ENCODE assay signal across 27 cellular contexts in the genomic region with DNA sequence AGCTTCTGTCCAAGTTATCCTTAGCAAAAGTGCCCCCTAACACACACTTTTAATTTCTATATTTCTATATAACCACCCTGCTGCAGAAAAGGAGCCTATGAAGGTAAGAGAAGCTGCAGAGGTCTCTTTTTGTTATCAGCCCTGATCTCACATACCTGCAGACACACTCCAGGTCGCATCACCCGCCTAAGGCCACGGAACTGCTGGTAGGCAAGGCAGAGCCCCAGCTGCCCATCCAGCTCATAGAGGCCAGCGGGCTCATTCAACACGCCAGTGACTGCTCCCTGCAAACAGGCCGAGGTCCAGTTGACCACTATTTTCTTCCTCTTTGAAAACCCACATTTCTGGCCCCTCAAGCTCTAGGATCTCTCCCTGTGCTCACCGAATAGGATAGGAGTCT. TPM values are rescaled to one million over a fixed set of nuclear protein-coding genes. Genes with fewer than 3 reads are reported as not detected.
"Had no signal": no experiment of that assay in that cellular context is flagged by ENCODE, and none has a peak within 500 bp of the region (broad histone marks: within the 10 kb centered on the region; RNA-seq: fewer than 3 reads in every experiment).

No MANE protein-coding gene starts in this region.

- H3K27ac ChIP-seq: SJCRH30, SK-N-MC had no signal

- H3K27ac Mint-ChIP-seq: activated CD4-positive, alpha-beta memory T cell treated with anti-CD3 and anti-CD28 coated beads for 36 hours; activated CD4-positive, alpha-beta T cell treated with anti-CD3 and anti-CD28 coated beads, Interleukin-2, amount 10 ng/mL, durations not matched to agents 7 days and 5 days; activated naive CD4-positive, alpha-beta T cell treated with anti-CD3 and anti-CD28 coated beads for 36 hours; T-helper 2 cell treated with Interferon-gamma antibody and Interleukin-4, amounts not matched to agents 5 μg/mL and 100 μg/mL, for 36 hours had no signal

- H3K4me1 ChIP-seq: SJCRH30 had no signal

- H3K27me3 Mint-ChIP-seq: activated CD4-positive, alpha-beta memory T cell treated with anti-CD3 and anti-CD28 coated beads for 36 hours; activated CD4-positive, alpha-beta T cell treated with anti-CD3 and anti-CD28 coated beads, Interleukin-2, amount 10 ng/mL, durations not matched to agents 7 days and 5 days had no signal

- FAIRE-seq: bronchial epithelial cell, TTC549 had no signal

- H3K4me3 Mint-ChIP-seq: activated CD4-positive, alpha-beta memory T cell treated with anti-CD3 and anti-CD28 coated beads for 36 hours; activated CD4-positive, alpha-beta T cell treated with anti-CD3 and anti-CD28 coated beads, Interleukin-2, amount 10 ng/mL, durations not matched to agents 7 days and 5 days; activated naive CD4-positive, alpha-beta T cell treated with anti-CD3 and anti-CD28 coated beads for 36 hours; activated T-cell treated with anti-CD3 and anti-CD28 coated beads, Interleukin-2, amount 50 U/mL, for 72 hours; T-helper 2 cell treated with Interferon-gamma antibody and Interleukin-4, amounts not matched to agents 5 μg/mL and 100 μg/mL, for 36 hours had no signal

- H3K36me3 ChIP-seq: SJCRH30 had no signal

- H3K9me3 ChIP-seq: SJCRH30 had no signal

- H3K9me3 Mint-ChIP-seq: activated CD4-positive, alpha-beta memory T cell treated with anti-CD3 and anti-CD28 coated beads for 36 hours; activated CD4-positive, alpha-beta T cell treated with anti-CD3 and anti-CD28 coated beads, Interleukin-2, amount 10 ng/mL, durations not matched to agents 7 days and 5 days; activated naive CD4-positive, alpha-beta T cell treated with anti-CD3 and anti-CD28 coated beads for 36 hours; activated naive CD4-positive, alpha-beta T cell treated with anti-CD3 and anti-CD28 coated beads, Interleukin-2, amount 50 U/mL, for 72 hours; activated T-cell treated with anti-CD3 and anti-CD28 coated beads, Interleukin-2, amount 50 U/mL, for 72 hours; T-helper 2 cell treated with Interferon-gamma antibody and Interleukin-4, amounts not matched to agents 5 μg/mL and 100 μg/mL, for 36 hours had no signal

- H3K4me3 ChIP-seq: SJCRH30, SK-N-MC had no signal

- H3K27me3 ChIP-seq: SJCRH30 had no signal

- DNase-seq: activated CD4-positive, alpha-beta memory T cell treated with anti-CD3 and anti-CD28 coated beads for 36 hours; activated CD4-positive, alpha-beta T cell treated with anti-CD3 and anti-CD28 coated beads, Interleukin-2, amount 10 ng/mL, durations not matched to agents 7 days and 5 days; activated CD8-positive, alpha-beta memory T cell treated with anti-CD3 and anti-CD28 coated beads, Interleukin-2, amount 50 U/mL, for 4 hours; activated gamma-delta T cell treated with Interleukin-2 at 50 U/mL for 16 hours; activated naive CD4-positive, alpha-beta T cell treated with anti-CD3 and anti-CD28 coated beads for 36 hours; activated T-cell treated with anti-CD3 and anti-CD28 coated beads for 4 hours; activated T-cell treated with anti-CD3 and anti-CD28 coated beads, Interleukin-2, amount 50 U/mL, for 72 hours; amniotic stem cell; aorta; caudate nucleus; Kasumi-1; KG1; MM.1S; MV-4-11; NCI-H1092; NCI-H1436 treated with DMSO at 0.1 percent for 48 hours; NCI-H1694 treated with DMSO at 0.1 percent for 48 hours; NCI-H2029; NCI-H345; NCI-H524 treated with DMSO at 0.1 percent for 48 hours; SHP77; SJCRH30 had no signal

RNA-seq across cellular contexts. Expression of a gene that starts 25.3 kb away (rescaled TPM):
- polyA plus RNA-seq: aorta had no signal
